ENCODE assay signal across 12 cellular contexts in the genomic region with DNA sequence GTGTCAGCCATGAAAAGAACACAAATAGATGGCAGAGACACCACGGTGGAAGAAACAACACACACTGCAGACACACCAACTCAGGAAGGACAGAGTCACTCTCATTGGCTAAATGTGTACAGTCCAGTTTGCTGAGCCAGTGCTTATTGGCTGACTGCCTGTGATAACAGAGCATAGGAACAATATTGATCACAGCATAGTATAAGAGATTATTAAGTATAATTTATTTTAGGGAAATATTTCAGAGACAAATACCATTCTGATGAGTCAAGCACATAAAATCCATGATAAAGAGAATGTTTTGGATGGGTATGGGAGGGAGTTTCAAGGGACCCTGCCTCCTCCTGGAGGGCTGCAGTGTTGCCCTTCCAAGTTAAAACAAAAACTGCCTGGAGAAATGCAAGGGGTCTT. TPM values are rescaled to one million over a fixed set of nuclear protein-coding genes. Genes with fewer than 3 reads are reported as not detected.
A peak's percentile ranks its signal among the peaks of the same experiment; 100 is the strongest.
DNase-seq lines count a peak whose midpoint lies in the region; FAIRE-seq and TF ChIP-seq lines count a peak whose summit lies in the region.
"Had no signal": no experiment of that assay in that cellular context is flagged by ENCODE, and none has a peak within 500 bp of the region (broad histone marks: within the 10 kb centered on the region; RNA-seq: fewer than 3 reads in every experiment).

No MANE protein-coding gene starts in this region.

- H3K36me3 ChIP-seq in mammary epithelial cell (ENCODE audit: insufficient read depth, low read length) (no peaks in the 10 kb centered on the region), H1 (ENCODE audit: control insufficient read depth in 2 of 4, insufficient read depth in 4 of 4, low read length in 3 of 4) (no peaks in the 10 kb centered on the region), thymus (ENCODE audit: control insufficient read depth, insufficient read depth) (peaks cover 3% of the 10 kb centered on the region), tibial artery (no peaks in the 10 kb centered on the region)
- H3K36me3 ChIP-seq: HAP-1 had no signal

- H4K20me1 ChIP-seq in mammary epithelial cell (ENCODE audit: insufficient read depth, low read length) (no peaks in the 10 kb centered on the region), H1 (replicated peaks in 1 of 2; ENCODE audit: control insufficient read depth in 1 of 2, insufficient read depth in 2 of 2, low read length in 2 of 2) (no peaks in the 10 kb centered on the region)

- peak overlapping the region; percentile 72 for H3K18ac ChIP-seq in H1 (ENCODE audit: extremely low read depth, low read length)

- no peak overlapping the region for H3K4me3 Mint-ChIP-seq in MCF 10A (ENCODE audit: unreplicated experiment)

- in situ Hi-C loops in mammary epithelial cell (cut with MboI; ENCODE audit: low sequenced_read_pairs in 2 of 2), result no loop called here

- no peak overlapping the region for H2BK20ac ChIP-seq in H1 (ENCODE audit: low read length)

- no peaks in the 10 kb centered on the region for H3K36me3 Mint-ChIP-seq in MCF 10A (ENCODE audit: insufficient read depth, unreplicated experiment)

- intact Hi-C loops in mammary epithelial cell (cut with micrococcal nuclease) (no loop called here), MCF 10A (cut with micrococcal nuclease) (no loop called here), tibial artery (cut with DNase I; ENCODE audit: low total_unique reads) (no loop called here)

- CTCF ChIA-PET in mammary epithelial cell (lab: Charles Lee; ENCODE audit: low non-redundant PET) (no interaction called here), MCF 10A (lab: Yijun Ruan, JAX) (interaction anchor here (0.9 kb wide), 1 partner anchor 11 kb away, joined by 3 read pairs; no protein-coding TSS in a partner anchor), H1 (lab: Charles Lee; ENCODE audit: partially characterized antibody) (no interaction called here)

- H3K27ac ChIP-seq in mammary epithelial cell (ENCODE audit: insufficient read depth, low read depth, low read length) (no peak overlapping the region), H1 (ENCODE audit: low read depth, low read length) (no peak overlapping the region), thymus (ENCODE audit: low read depth) (peak overlapping the region; percentile 18), tibial artery (no peak overlapping the region)

- H3K9ac ChIP-seq in mammary epithelial cell (ENCODE audit: insufficient read depth, low read length) (no peak overlapping the region), H1 (replicated peaks in 1 of 4; ENCODE audit: extremely low read depth in 1 of 4, low read depth in 3 of 4, low read length in 3 of 4) (no peak overlapping the region)

- H3K79me2 ChIP-seq in mammary epithelial cell (ENCODE audit: insufficient read depth, low read length) (no peaks in the 10 kb centered on the region), H1 (ENCODE audit: control insufficient read depth in 1 of 2, insufficient read depth in 2 of 2, low read length in 2 of 2) (peaks cover 0 to 11% of the 10 kb centered on the region in 2 experiments; a peak in 1 of 4 replicates)

- H2AFZ ChIP-seq in mammary epithelial cell (ENCODE audit: low read depth, low read length) (no peak overlapping the region), H1 (ENCODE audit: low read length) (no peak overlapping the region)

- H3K79me1 ChIP-seq in H1 (ENCODE audit: low read depth, low read length), result no peaks in the 10 kb centered on the region; the same call in none of the 2 replicates

- no peak overlapping the region for H3K14ac ChIP-seq in H1 (ENCODE audit: insufficient read length)

- FAIRE-seq in HTR-8/SVneo (lab: Jason Lieb, UNC) (peak; percentile 26), H1 (lab: Jason Lieb, UNC) (no peak)

- peak; percentile 21 to 25; a peak in 1 of 4 replicates for TF ChIP-seq RAD21 in H1 (IDR thresholded peaks at IDR 0.05 in 1 of 2, conservative IDR thresholded peaks at IDR 0.05 in 1 of 2; ENCODE audit: low read depth in 2 of 2, low read length in 2 of 2)

- H3K4ac ChIP-seq in H1 (replicated peaks; ENCODE audit: insufficient read length, low read depth, low read length), result no peak overlapping the region

- H3K4me2 ChIP-seq in mammary epithelial cell (ENCODE audit: insufficient read depth, low read depth, low read length) (peak overlapping the region; percentile 31), H1 (ENCODE audit: insufficient read depth in 1 of 2, low read depth in 2 of 2, low read length in 2 of 2) (no peak overlapping the region)

- H2BK120ac ChIP-seq in H1 (replicated peaks; ENCODE audit: low read depth, low read length), result no peak overlapping the region

- H3K4me1 ChIP-seq in mammary epithelial cell (ENCODE audit: insufficient read depth, low read length) (peaks cover 13% of the 10 kb centered on the region), H1 (replicated peaks in 1 of 4; ENCODE audit: control insufficient read depth in 3 of 4, insufficient read depth in 4 of 4, low read length in 3 of 4) (no peaks in the 10 kb centered on the region; a peak in 1 of 7 replicates), thymus (ENCODE audit: control insufficient read depth, insufficient read depth, low read length) (no peaks in the 10 kb centered on the region), tibial artery (peaks cover 0 to 33% (median 9%) of the 10 kb centered on the region in 4 donors)

- H3K23ac ChIP-seq in H1 (ENCODE audit: insufficient read length), result no peak overlapping the region

- H3K27me3 ChIP-seq in mammary epithelial cell (ENCODE audit: insufficient read depth, low read length), result no peaks in the 10 kb centered on the region
- no peaks in the 10 kb centered on the region for H3K27me3 ChIP-seq in H1 (replicated peaks in 1 of 4; ENCODE audit: control insufficient read depth in 3 of 4, extremely low read depth in 1 of 4, insufficient read depth in 3 of 4, low read length in 3 of 4)
- no peaks in the 10 kb centered on the region for H3K27me3 ChIP-seq in thymus (ENCODE audit: control insufficient read depth, insufficient read depth)
- no peaks in the 10 kb centered on the region for H3K27me3 ChIP-seq in tibial artery

- no peak overlapping the region for H2BK12ac ChIP-seq in H1 (ENCODE audit: low read depth, low read length)

- dilution Hi-C loops in mammary epithelial cell (cut with HindIII; ENCODE audit: low sequenced_read_pairs), result no loop called here

- BruUV-seq in mammary epithelial cell (replicated peaks; lab: Mats Ljungman, UMichigan) (no TSS peak), MCF 10A (replicated peaks; lab: Mats Ljungman, UMichigan) (no TSS peak)

- 0 out of 2 replicates have a peak overlapping the region, but pooled peaks have one; percentile 73 for H2BK15ac ChIP-seq in H1 (ENCODE audit: low read length)

- no peak overlapping the region; the same call in 1 of the 2 replicates for H2AK5ac ChIP-seq in H1 (ENCODE audit: low read depth, low read length)

- TF ChIP-seq CTCF in mammary epithelial cell (conservative IDR thresholded peaks at IDR 0.05 in 1 of 2, IDR thresholded peaks at IDR 0.05 in 1 of 2; ENCODE audit: extremely low read depth in 1 of 2, insufficient read depth in 1 of 2, low read depth in 1 of 2, low read length in 2 of 2) (no peak), MCF 10A (IDR thresholded peaks at IDR 0.05; ENCODE audit: unreplicated experiment) (no peak), H1 (IDR thresholded peaks at IDR 0.05; ENCODE audit: control extremely low read depth in 1 of 3, insufficient read depth in 1 of 3, low read depth in 1 of 3, low read length in 3 of 3) (peak in 1 of 3 experiments; percentile 26; a peak in 2 of 4 replicates), tibial artery (IDR thresholded peaks at IDR 0.05) (no peak)

- H3K27me3 Mint-ChIP-seq in MCF 10A (ENCODE audit: insufficient read depth, unreplicated experiment), result no peaks in the 10 kb centered on the region

- H3K4me3 ChIP-seq in mammary epithelial cell (replicated peaks in 1 of 3; ENCODE audit: insufficient read depth in 1 of 3, low read depth in 2 of 3, low read length in 3 of 3), result no peak overlapping the region
- H3K4me3 ChIP-seq in H1 (ENCODE audit: extremely low read depth in 1 of 4, insufficient read depth in 2 of 4, low read depth in 3 of 4, low read length in 4 of 4), result no peak overlapping the region
- no peak overlapping the region for H3K4me3 ChIP-seq in thymus (ENCODE audit: low read length)
- no peak overlapping the region for H3K4me3 ChIP-seq in tibial artery
- H3K4me3 ChIP-seq: HAP-1 had no signal

- H4K8ac ChIP-seq in H1 (ENCODE audit: extremely low read depth, insufficient read depth, low read length), result no peak overlapping the region

- no peak overlapping the region for H3K27ac Mint-ChIP-seq in MCF 10A (ENCODE audit: low read depth, unreplicated experiment)

- no peaks in the 10 kb centered on the region for H3K9me3 Mint-ChIP-seq in MCF 10A (ENCODE audit: unreplicated experiment)

- H4K5ac ChIP-seq in H1 (ENCODE audit: insufficient read length, low read depth, low read length), result no peak overlapping the region

- no peak overlapping the region for H4K91ac ChIP-seq in H1 (replicated peaks; ENCODE audit: insufficient read length, low read length)

- H3K9me3 ChIP-seq in mammary epithelial cell (replicated peaks; ENCODE audit: insufficient read depth, low read length) (no peaks in the 10 kb centered on the region), H1 (ENCODE audit: insufficient read depth in 2 of 2, low read depth in 1 of 2, low read length in 1 of 2) (no peaks in the 10 kb centered on the region), thymus (ENCODE audit: control insufficient read depth) (no peaks in the 10 kb centered on the region), tibial artery (no peaks in the 10 kb centered on the region)
- H3K9me3 ChIP-seq: HAP-1 had no signal

- DNase-seq in mammary epithelial cell, result no peak
- no peak for DNase-seq in MCF 10A (ENCODE audit: unreplicated experiment)
- no peak for DNase-seq in HTR-8/SVneo (ENCODE audit: insufficient read length, low spot score)
- DNase-seq in H1 (ENCODE audit: low read depth in 1 of 2, low spot score in 2 of 2), result no peak
- no peak for DNase-seq in nucleus accumbens (lab: John Stamatoyannopoulos, UW)
- no peak for DNase-seq in tibial artery
- no peak for DNase-seq in GM19240 (ENCODE audit: insufficient read length, low spot score)
- DNase-seq: effector CD8-positive, alpha-beta T cell; Karpas-422; right cardiac atrium had no signal

- TF ChIP-seq POLR2A in H1 (IDR thresholded peaks at IDR 0.05; ENCODE audit: control extremely low read depth in 1 of 2, low read depth in 2 of 2, low read length in 2 of 2), result no peak

- no peaks in the 10 kb centered on the region for H3K23me2 ChIP-seq in H1 (ENCODE audit: low read depth, low read length)

- POLR2A ChIA-PET in MCF 10A (lab: Yijun Ruan, JAX) (interaction anchor here (1.4 kb wide), 1 partner anchor 10 kb away, joined by 5 read pairs; no protein-coding TSS in a partner anchor), H1 (lab: Charles Lee; ENCODE audit: partially characterized antibody) (no interaction called here)

- peak overlapping the region; percentile 84; the same call in 1 of the 2 replicates for H2BK5ac ChIP-seq in H1 (ENCODE audit: low read depth, low read length)

- H3K56ac ChIP-seq in H1 (replicated peaks; ENCODE audit: insufficient read length, low read depth, low read length), result no peak overlapping the region

- no peak for TF ChIP-seq EP300 in H1 (IDR thresholded peaks at IDR 0.05; ENCODE audit: borderline replicate concordance in 1 of 2, low read depth in 2 of 2, low read length in 2 of 2)

- H3K4me1 Mint-ChIP-seq in MCF 10A (ENCODE audit: insufficient read depth, unreplicated experiment), result peaks cover 7% of the 10 kb centered on the region

- WGBS in mammary epithelial cell (ENCODE audit: low coverage, missing lambda C conversion rate), result 52% methylated on average over 1 of the region's 1 CpG
- 80% methylated on average over 1 of the region's 1 CpG; no CpG with 5 or more reads in 1 of the 2 experiments for WGBS in H1 (ENCODE audit: extremely low coverage in 1 of 2, insufficient coverage in 1 of 2, insufficient read length in 1 of 2, insufficient replicate concordance in 2 of 2, low coverage in 1 of 2, low lambda C conversion rate in 2 of 2, missing lambda C conversion rate in 1 of 2), 2 experiments
- 86% methylated on average over 1 of the region's 1 CpG for WGBS in thymus

RNA-seq across cellular contexts. Expression of a gene that starts 50.9 kb away (rescaled TPM):
- total RNA-seq in mammary epithelial cell, result 10 to 100 TPM; 26.8 to 68.2 TPM
- polyA plus RNA-seq in mammary epithelial cell, result 24.8 TPM
- 70.4 TPM for polyA minus RNA-seq in mammary epithelial cell
- 128 and 129 TPM in 2 replicates for total RNA-seq in MCF 10A (2022)
- 31.6 and 32.7 TPM in 2 replicates for total RNA-seq in H1 (2021; fragmentation: NEBNext Ultra II Directional; extraction: Animal tissue kit (Norgen Biotek cat#: 25700))
- 12.6 and 17.1 TPM in 2 replicates for polyA plus RNA-seq in H1 (2011; rRNA removed)
- 9.2 TPM for polyA plus RNA-seq in H1 (2011; cell fraction: cytosol; rRNA removed)
- 19.1 TPM for polyA plus RNA-seq in H1 (2011; cell fraction: nucleus; rRNA removed)
- 13.3 to 26.4 TPM (median 23.4 TPM) in 4 replicates for polyA plus RNA-seq in H1 (2012, experiment 1 of 2)
- polyA plus RNA-seq in H1 (2012, experiment 2 of 2), result 4.8 TPM
- 13.8 TPM for polyA plus RNA-seq in H1 (2013, experiment 1 of 2)
- 13.5 TPM for polyA plus RNA-seq in H1 (2013, experiment 2 of 2)
- 46.7 and 47.2 TPM in 2 replicates for polyA minus RNA-seq in H1 (2011; rRNA and poly(A)+ RNA removed)
- polyA minus RNA-seq in H1 (2011; cell fraction: cytosol; rRNA and poly(A)+ RNA removed), result 21.7 TPM
- polyA minus RNA-seq in H1 (2011; cell fraction: nucleus; rRNA and poly(A)+ RNA removed), result 48.2 TPM
- polyA plus RNA-seq in thymus, result 313 TPM
